21 cellular contexts compared by ENCODE assay signal in genomic region chr11:64255135-64256128, GRCh38. TPM values are rescaled to one million over a fixed set of nuclear protein-coding genes. Genes with fewer than 3 reads are reported as not detected.
DNase-seq lines count a peak whose midpoint lies in the region; FAIRE-seq and TF ChIP-seq lines count a peak whose summit lies in the region.
"Had no signal": no experiment of that assay in that cellular context is flagged by ENCODE, and none has a peak within 500 bp of the region (broad histone marks: within the 10 kb centered on the region; RNA-seq: fewer than 3 reads in every experiment).

No MANE protein-coding gene starts in this region.

- peaks cover 24% of the 10 kb centered on the region for H3K36me3 Mint-ChIP-seq in astrocyte (ENCODE audit: low read depth, unreplicated experiment)
- H3K36me3 Mint-ChIP-seq in neural crest cell (ENCODE audit: low read depth), result peaks cover 13% of the 10 kb centered on the region

- DNase-seq in astrocyte (ENCODE audit: low read depth), result no peak
- DNase-seq in neural crest cell (ENCODE audit: low read depth, low spot score), result no peak
- no peak for DNase-seq in putamen (ENCODE audit: low spot score)
- DNase-seq in stimulated activated CD4-positive, alpha-beta T cell treated with anti-CD3 and anti-CD28 coated beads, Interleukin-2, amount 100 ng/mL, for 48 hours, result no peak
- DNase-seq in NCI-H2171 treated with DMSO at 0.1 percent for 48 hours (lab: John Stamatoyannopoulos, UW), result no peak
- DNase-seq: Calu3; CD8-positive, alpha-beta T cell; DMS53; DND-41; EL; GM23248; HCEC 1CT; HFFc6; IMR-90 had no signal

- H3K9me3 ChIP-seq in HEK293 (ENCODE audit: control insufficient read depth, insufficient read depth, low read depth, low read length) (no peaks in the 10 kb centered on the region), astrocyte (ENCODE audit: insufficient read depth, low read depth, low read length) (no peaks in the 10 kb centered on the region)
- H3K9me3 ChIP-seq: BLaER1 treated with 17β-estradiol and CSF1 and Interleukin-3, amounts not matched to agents 10 nM and 100 nM had no signal

- H3K27ac ChIP-seq in HEK293 (ENCODE audit: extremely low read depth, low read depth, low read length) (no peak overlapping the region), astrocyte (ENCODE audit: low read depth, low read length) (no peak overlapping the region)
- H3K27ac ChIP-seq: GM23248 had no signal

- no peak overlapping the region for H3K4me2 ChIP-seq in astrocyte (ENCODE audit: low read length)

- TF ChIP-seq CTCF in HEK293 (tag by site-specific recombination; IDR thresholded peaks at IDR 0.05) (no peak), astrocyte (IDR thresholded peaks at IDR 0.05; ENCODE audit: insufficient read depth, low read depth, low read length) (no peak), neural crest cell (conservative IDR thresholded peaks at IDR 0.05) (no peak)

- H3K27ac Mint-ChIP-seq in astrocyte (ENCODE audit: unreplicated experiment) (no peak overlapping the region), neural crest cell (ENCODE audit: unreplicated experiment) (peak overlapping the region; percentile 19)
- H3K27ac Mint-ChIP-seq: B cell; CD8-positive, alpha-beta T cell; HFFc6 had no signal

- CTCF ChIA-PET in HEK293 (lab: Yijun Ruan, JAX), result interaction anchor here (0.6 to 1.9 kb wide), 9 partner anchors 9 to 1967 kb away, joined by 3 to 5 read pairs (median 3); partner anchors contain the start of gene PPP1R14B

- H3K4me3 Mint-ChIP-seq in astrocyte (ENCODE audit: unreplicated experiment) (peak overlapping the region; percentile 57), neural crest cell (peak overlapping the region; percentile 27)
- H3K4me3 Mint-ChIP-seq: B cell; CD8-positive, alpha-beta T cell; HFFc6 had no signal

- no peak overlapping the region for H2AFZ ChIP-seq in astrocyte (ENCODE audit: low read depth, low read length)
- H2AFZ ChIP-seq: GM23248 had no signal

- H4K20me1 ChIP-seq in astrocyte (ENCODE audit: insufficient read depth, low read length), result peaks cover 41% of the 10 kb centered on the region

- no peaks in the 10 kb centered on the region for H3K27me3 ChIP-seq in astrocyte (ENCODE audit: insufficient read depth, low read length)
- H3K27me3 ChIP-seq: BLaER1 treated with 17β-estradiol and CSF1 and Interleukin-3, amounts not matched to agents 10 nM and 100 nM had no signal

- POLR2A ChIA-PET in HEK293 (lab: Yijun Ruan, JAX), result interaction anchor here (0.9 to 1.6 kb wide), 6 partner anchors 11 to 16 kb away, joined by 3 to 6 read pairs (median 3); no protein-coding TSS in a partner anchor

- FAIRE-seq in astrocyte (lab: Jason Lieb, UNC), result no peak
- FAIRE-seq: GM12878, GM19239, H54, HTR-8/SVneo had no signal

- H3K79me2 ChIP-seq in astrocyte (ENCODE audit: insufficient read depth, low read length), result peaks cover 29% of the 10 kb centered on the region

- H3K27me3 Mint-ChIP-seq in astrocyte (ENCODE audit: low read depth, unreplicated experiment), result no peaks in the 10 kb centered on the region
- no peaks in the 10 kb centered on the region for H3K27me3 Mint-ChIP-seq in neural crest cell (ENCODE audit: low read depth)
- H3K27me3 Mint-ChIP-seq: B cell had no signal

- H3K9me3 Mint-ChIP-seq in astrocyte (ENCODE audit: unreplicated experiment) (peaks cover 2% of the 10 kb centered on the region), neural crest cell (no peaks in the 10 kb centered on the region)
- H3K9me3 Mint-ChIP-seq: CD8-positive, alpha-beta T cell; HFFc6 had no signal

- H3K4me3 ChIP-seq in HEK293 (ENCODE audit: low read depth, low read length), result no peak overlapping the region
- H3K4me3 ChIP-seq in astrocyte (ENCODE audit: insufficient read depth, low read depth, low read length), result no peak overlapping the region
- H3K4me3 ChIP-seq: BLaER1 treated with 17β-estradiol and CSF1 and Interleukin-3, amounts not matched to agents 10 nM and 100 nM; GM12878; GM23248 had no signal

- H3K36me3 ChIP-seq in HEK293 (ENCODE audit: control insufficient read depth in 2 of 2, insufficient read depth in 1 of 2, low read length in 2 of 2), result peaks cover 0 to 52% of the 10 kb centered on the region in 2 experiments; a peak in 2 of 3 replicates
- peaks cover 17% of the 10 kb centered on the region for H3K36me3 ChIP-seq in astrocyte (ENCODE audit: insufficient read depth, low read length)

- no peak overlapping the region for H3K9ac ChIP-seq in astrocyte (ENCODE audit: low read length)
- H3K9ac ChIP-seq: GM23248 had no signal

- H3K4me1 Mint-ChIP-seq in astrocyte (ENCODE audit: low read depth, unreplicated experiment), result peaks cover 5% of the 10 kb centered on the region
- peaks cover 23% of the 10 kb centered on the region for H3K4me1 Mint-ChIP-seq in neural crest cell

- peaks cover 10% of the 10 kb centered on the region for H3K4me1 ChIP-seq in HEK293 (ENCODE audit: control insufficient read depth, insufficient read depth, low read length)
- peaks cover 18% of the 10 kb centered on the region for H3K4me1 ChIP-seq in astrocyte (ENCODE audit: insufficient read depth, low read length)

TF ChIP-seq in HEK293, 187 proteins besides CTCF, POLR2A, EP300 and RAD21:
- TF ChIP-seq, protein P1, sequence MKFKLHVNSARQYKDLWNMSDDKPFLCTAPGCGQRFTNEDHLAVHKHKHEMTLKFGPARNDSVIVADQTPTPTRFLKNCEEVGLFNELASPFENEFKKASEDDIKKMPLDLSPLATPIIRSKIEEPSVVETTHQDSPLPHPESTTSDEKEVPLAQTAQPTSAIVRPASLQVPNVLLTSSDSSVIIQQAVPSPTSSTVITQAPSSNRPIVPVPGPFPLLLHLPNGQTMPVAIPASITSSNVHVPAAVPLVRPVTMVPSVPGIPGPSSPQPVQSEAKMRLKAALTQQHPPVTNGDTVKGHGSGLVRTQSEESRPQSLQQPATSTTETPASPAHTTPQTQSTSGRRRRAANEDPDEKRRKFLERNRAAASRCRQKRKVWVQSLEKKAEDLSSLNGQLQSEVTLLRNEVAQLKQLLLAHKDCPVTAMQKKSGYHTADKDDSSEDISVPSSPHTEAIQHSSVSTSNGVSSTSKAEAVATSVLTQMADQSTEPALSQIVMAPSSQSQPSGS (tag by site-specific recombination; IDR thresholded peaks at IDR 0.05; ENCODE audit: low read depth), result no peak
- TF ChIP-seq KLF8 (tag by site-specific recombination; IDR thresholded peaks at IDR 0.05) (no peak), ZNF292 (tag by site-specific recombination; IDR thresholded peaks at IDR 0.05; ENCODE audit: borderline replicate concordance, low read depth) (no peak), ZNF404 (tag by site-specific recombination; IDR thresholded peaks at IDR 0.05) (no peak), YY2 (tag by site-specific recombination; IDR thresholded peaks at IDR 0.05) (no peak), ZNF211 (tag by site-specific recombination; IDR thresholded peaks at IDR 0.05; ENCODE audit: low read depth) (no peak), BCL11B (tag by site-specific recombination; IDR thresholded peaks at IDR 0.05; ENCODE audit: low read depth) (peak; percentile 74; the same call in 1 of the 2 replicates), KLF1 (tag by site-specific recombination; IDR thresholded peaks at IDR 0.05) (peak; percentile 96)

RNA-seq across cellular contexts. Expression of gene PLCB3, which starts 4.1 kb away (rescaled TPM):
- total RNA-seq in astrocyte, result 48.7 and 50.9 TPM in 2 replicates
- 36.4 and 40.5 TPM in 2 replicates for total RNA-seq in neural crest cell

RNA-seq across cellular contexts. Expression of gene PPP1R14B, which starts 8.7 kb away (rescaled TPM):
- total RNA-seq in astrocyte, result 338 and 370 TPM in 2 replicates
- 286 and 296 TPM in 2 replicates for total RNA-seq in neural crest cell

RNA-seq across cellular contexts. Expression of gene FKBP2, which starts 14.5 kb away (rescaled TPM):
- total RNA-seq in astrocyte (41.5 and 45.6 TPM in 2 replicates), neural crest cell (29.2 and 33.7 TPM in 2 replicates)

RNA-seq across cellular contexts. Expression of gene VEGFB, which starts 21.0 kb away (rescaled TPM):
- 30.4 and 36.8 TPM in 2 replicates for total RNA-seq in astrocyte
- total RNA-seq in neural crest cell, result 61.2 and 62.7 TPM in 2 replicates

RNA-seq across cellular contexts. Expression of gene DNAJC4, which starts 25.1 kb away (rescaled TPM):
- 23.8 and 25.7 TPM in 2 replicates for total RNA-seq in astrocyte
- 27.2 TPM in 2 replicates for total RNA-seq in neural crest cell
